Comparison of ENCODE assay signal across 14 cellular contexts in the genomic region with DNA sequence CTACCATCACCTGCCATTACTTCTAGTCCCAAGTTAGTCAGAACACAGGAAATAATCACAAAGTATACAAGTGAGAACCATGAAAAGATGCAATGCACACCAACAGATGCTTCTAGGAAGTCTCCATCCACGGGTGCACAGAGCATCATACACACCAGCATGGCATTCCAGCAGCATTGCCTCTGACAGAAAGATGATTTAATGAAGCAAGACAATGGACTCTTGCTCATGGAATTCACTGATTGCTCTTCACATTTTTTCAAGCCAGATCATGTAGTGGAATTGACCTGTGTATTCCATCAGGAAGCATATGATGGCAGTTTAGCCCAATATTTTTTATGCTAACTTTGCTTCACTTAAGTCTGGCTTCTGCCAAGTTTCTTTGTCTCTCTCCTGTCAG.
"Had no signal": no experiment of that assay in that cellular context is flagged by ENCODE, and none has a peak within 500 bp of the region (broad histone marks: within the 10 kb centered on the region; RNA-seq: fewer than 3 reads in every experiment).

No MANE protein-coding gene starts in this region.

- DNase-seq: activated CD4-positive, alpha-beta T cell treated with anti-CD3 and anti-CD28 coated beads, Interleukin-2, amount 10 ng/mL, durations not matched to agents 7 days and 5 days; activated CD8-positive, alpha-beta T cell treated with anti-CD3 and anti-CD28 coated beads, Interleukin-2, amount 10 ng/mL, durations not matched to agents 7 days and 5 days; activated naive CD4-positive, alpha-beta T cell treated with anti-CD3 and anti-CD28 coated beads for 36 hours; activated T-cell treated with anti-CD3 and anti-CD28 coated beads, Interleukin-2, amount 50 U/mL, for 24 hours; anterior cingulate cortex; central memory CD4-positive, alpha-beta T cell; endodermal cell; lower lobe of right lung; posterior cingulate gyrus; stimulated activated naive B cell treated with anti-CD40 and anti-IgM and Interleukin-4, amounts not matched to agents 10 μg/mL and 1 μg/mL and 100 μg/mL, for 72 hours; T-helper 1 cell; T1000 had no signal

- H3K36me3 ChIP-seq: lower lobe of right lung had no signal

- ATAC-seq: activated CD4-positive, CD25-positive, alpha-beta regulatory T cell treated with anti-CD3 and anti-CD28 coated beads, Interleukin-2, amount 50 U/mL, for 24 hours; activated CD8-positive, alpha-beta T cell treated with anti-CD3 and anti-CD28 coated beads, Interleukin-2, amount 10 ng/mL, durations not matched to agents 7 days and 5 days; lower lobe of right lung; natural killer cell treated with Interleukin-12 subunit alpha and Interleukin-12 subunit beta and Interleukin-15 and Interleukin-18, amount 100 ng/mL, for 72 hours; stimulated activated naive B cell treated with anti-CD40 and anti-IgM and Interleukin-4, amounts not matched to agents 10 μg/mL and 1 μg/mL and 100 μg/mL, for 72 hours had no signal

- H3K27ac ChIP-seq: lower lobe of right lung had no signal

- H3K9me3 ChIP-seq: lower lobe of right lung had no signal

- H3K4me3 ChIP-seq: lower lobe of right lung had no signal

- H3K4me1 ChIP-seq: lower lobe of right lung had no signal
